Comparison of ENCODE assay signal across 8 cellular contexts in the genomic region with DNA sequence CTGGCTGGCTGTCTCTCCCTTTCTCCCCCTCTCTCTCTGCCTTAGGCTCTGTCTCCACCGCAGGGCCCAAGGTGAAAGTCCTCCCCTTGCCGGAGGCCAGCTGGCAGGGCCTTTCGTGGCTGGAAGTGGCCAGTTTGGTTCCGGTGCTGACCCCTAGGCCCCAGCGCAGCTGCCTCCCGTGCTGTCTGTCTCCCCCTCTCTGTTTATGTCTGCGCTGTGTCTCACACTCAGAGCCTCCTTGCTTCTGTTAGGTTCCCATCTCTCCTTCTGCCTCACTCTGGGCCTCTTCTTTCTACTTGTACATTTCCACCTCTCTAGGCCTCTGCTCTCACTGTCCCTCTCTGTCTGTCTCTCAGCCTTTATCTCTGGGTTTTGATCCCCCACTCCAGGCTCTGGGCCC. TPM values are rescaled to one million over a fixed set of nuclear protein-coding genes. Genes with fewer than 3 reads are reported as not detected.
A peak's percentile ranks its signal among the peaks of the same experiment; 100 is the strongest.
DNase-seq lines count a peak whose midpoint lies in the region; ATAC-seq lines count a peak whose summit lies in the region.
"Had no signal": no experiment of that assay in that cellular context is flagged by ENCODE, and none has a peak within 500 bp of the region (broad histone marks: within the 10 kb centered on the region; RNA-seq: fewer than 3 reads in every experiment).

No MANE protein-coding gene starts in this region.

- no peak for ATAC-seq in HG02840 (IDR thresholded peaks at IDR 0.05; ENCODE audit: low FRiP score, unreplicated experiment)

- no peak overlapping the region for H3K4me3 Mint-ChIP-seq in activated naive CD8-positive, alpha-beta T cell treated with anti-CD3 and anti-CD28 coated beads for 36 hours

- no peaks in the 10 kb centered on the region for H3K27me3 Mint-ChIP-seq in activated naive CD8-positive, alpha-beta T cell treated with anti-CD3 and anti-CD28 coated beads for 36 hours

- H3K9me3 Mint-ChIP-seq in activated naive CD8-positive, alpha-beta T cell treated with anti-CD3 and anti-CD28 coated beads for 36 hours: no peaks in the 10 kb centered on the region

- peak; percentile 48 for DNase-seq in HK-2 (ENCODE audit: unreplicated experiment)
- DNase-seq in activated naive CD8-positive, alpha-beta T cell treated with anti-CD3 and anti-CD28 coated beads for 36 hours: no peak
- no peak for DNase-seq in NCI-H2081 (lab: John Stamatoyannopoulos, UW)
- DNase-seq in NCI-H1048 (lab: John Stamatoyannopoulos, UW): no peak
- DNase-seq: activated CD4-positive, alpha-beta T cell treated with anti-CD3 and anti-CD28 coated beads, Interleukin-2, amount 50 U/mL, for 1 hour had no signal

- H3K27me3 ChIP-seq in subcutaneous abdominal adipose tissue (ENCODE audit: control insufficient read depth in 5 of 5, insufficient read depth in 4 of 5, low read length in 5 of 5): peaks cover 6 to 16% (median 8%) of the 10 kb centered on the region in 5 donors

- peaks cover 0 to 49% (median 39%) of the 10 kb centered on the region in 5 donors for H3K36me3 ChIP-seq in subcutaneous abdominal adipose tissue (ENCODE audit: control insufficient read depth in 5 of 5, insufficient read depth in 5 of 5, low read length in 5 of 5)

- peak overlapping the region; percentile 16; the same call in 1 of the 2 replicates for H3K4me3 ChIP-seq in iPS-18c (ENCODE audit: insufficient read depth, low read depth, low read length)
- no peak overlapping the region for H3K4me3 ChIP-seq in subcutaneous abdominal adipose tissue (ENCODE audit: low read depth in 1 of 5, low read length in 5 of 5)

- peak overlapping the region in 3 of 5 donors; percentile 32 to 53 (median 33) for H3K9ac ChIP-seq in subcutaneous abdominal adipose tissue (ENCODE audit: low read length in 5 of 5)

- peaks cover 28% of the 10 kb centered on the region for H3K36me3 Mint-ChIP-seq in activated naive CD8-positive, alpha-beta T cell treated with anti-CD3 and anti-CD28 coated beads for 36 hours

- peaks cover 17 to 85% (median 68%) of the 10 kb centered on the region in 5 donors for H3K4me1 ChIP-seq in subcutaneous abdominal adipose tissue (ENCODE audit: control insufficient read depth in 5 of 5, insufficient read depth in 5 of 5, low read length in 5 of 5)

- peak overlapping the region; percentile 84 for H3K27ac ChIP-seq in subcutaneous abdominal adipose tissue (ENCODE audit: low read depth, low read length)

- H3K9me3 ChIP-seq in iPS-18c (ENCODE audit: control insufficient read depth, insufficient read depth, low read length): no peaks in the 10 kb centered on the region
- H3K9me3 ChIP-seq in subcutaneous abdominal adipose tissue (ENCODE audit: control insufficient read depth in 5 of 5, low read length in 5 of 5): no peaks in the 10 kb centered on the region

- H3K4me1 Mint-ChIP-seq in activated naive CD8-positive, alpha-beta T cell treated with anti-CD3 and anti-CD28 coated beads for 36 hours: peaks cover 44% of the 10 kb centered on the region

- H3K27ac Mint-ChIP-seq in activated naive CD8-positive, alpha-beta T cell treated with anti-CD3 and anti-CD28 coated beads for 36 hours: peak overlapping the region; percentile 43

RNA-seq across cellular contexts. Expression of gene CCDC97, which starts 13.1 kb away (rescaled TPM):
- 10 to 100 TPM; 19.1 to 20.5 TPM for total RNA-seq in activated naive CD8-positive, alpha-beta T cell treated with anti-CD3 and anti-CD28 coated beads for 36 hours

RNA-seq across cellular contexts. Expression of gene TGFB1, which starts 30.7 kb away (rescaled TPM):
- total RNA-seq in activated naive CD8-positive, alpha-beta T cell treated with anti-CD3 and anti-CD28 coated beads for 36 hours: 100 to 1,000 TPM; 152 to 154 TPM

RNA-seq across cellular contexts. Expression of gene B9D2, which starts 40.9 kb away (rescaled TPM):
- total RNA-seq in activated naive CD8-positive, alpha-beta T cell treated with anti-CD3 and anti-CD28 coated beads for 36 hours: 1 to 10 TPM; 6.4 to 8.1 TPM

RNA-seq across cellular contexts. Expression of gene TMEM91, which starts 53.3 kb away (rescaled TPM):
- 1 to 10 TPM; 4.0 to 4.5 TPM for total RNA-seq in activated naive CD8-positive, alpha-beta T cell treated with anti-CD3 and anti-CD28 coated beads for 36 hours

RNA-seq across cellular contexts. Expression of gene HNRNPUL1, which starts 58.9 kb away (rescaled TPM):
- 100 to 1,000 TPM; 255 to 259 TPM for total RNA-seq in activated naive CD8-positive, alpha-beta T cell treated with anti-CD3 and anti-CD28 coated beads for 36 hours
